In the genomic region with DNA sequence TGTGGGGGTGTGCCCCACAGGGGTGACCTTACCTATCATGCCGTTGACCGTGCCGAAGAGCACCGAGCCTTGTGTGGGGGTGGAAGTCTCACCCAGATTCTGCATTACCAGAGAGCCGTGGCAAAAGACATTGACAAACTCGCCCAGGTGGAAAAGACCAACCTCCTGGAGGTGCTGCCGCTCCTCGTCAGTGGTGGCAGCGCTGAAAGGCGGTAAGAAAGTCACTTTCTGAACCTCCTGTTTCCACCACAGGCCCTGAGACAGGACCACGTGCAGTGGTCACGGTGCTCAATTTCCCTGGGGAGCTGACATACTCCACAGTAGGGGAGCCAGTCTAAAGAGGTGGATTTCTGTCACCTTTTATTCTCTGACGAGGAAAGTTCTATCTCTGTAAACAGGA, we compare ENCODE assay signal across 28 cellular contexts. TPM values are rescaled to one million over a fixed set of nuclear protein-coding genes. Genes with fewer than 3 reads are reported as not detected.
A peak's percentile ranks its signal among the peaks of the same experiment; 100 is the strongest.
DNase-seq lines count a peak whose midpoint lies in the region; ATAC-seq, FAIRE-seq and TF ChIP-seq lines count a peak whose summit lies in the region.
"Had no signal": no experiment of that assay in that cellular context is flagged by ENCODE, and none has a peak within 500 bp of the region (broad histone marks: within the 10 kb centered on the region; RNA-seq: fewer than 3 reads in every experiment).

No MANE protein-coding gene starts in this region.

- no peak overlapping the region for H3K4me3 Mint-ChIP-seq in stimulated activated memory B cell treated with anti-CD40 and anti-IgM and Interleukin-4, amounts not matched to agents 10 μg/mL and 1 μg/mL and 100 μg/mL, for 72 hours
- H3K4me3 Mint-ChIP-seq: CD14-positive monocyte; CD4-positive, alpha-beta memory T cell; CD4-positive, CD25-positive, alpha-beta regulatory T cell; CD8-positive, alpha-beta memory T cell had no signal

- no peak overlapping the region for H3K9ac ChIP-seq in GM12878 (ENCODE audit: control insufficient read depth, insufficient read depth, low read length)
- H3K9ac ChIP-seq in trophoblast cell (ENCODE audit: low read length): no peak overlapping the region
- no peak overlapping the region for H3K9ac ChIP-seq in kidney (ENCODE audit: low read length in 2 of 2)
- H3K9ac ChIP-seq: BLaER1 had no signal

- no peak for TF ChIP-seq CTCF in RWPE1 (conservative IDR thresholded peaks at IDR 0.05; ENCODE audit: low read depth)
- no peak for TF ChIP-seq CTCF in GM12878 (IDR thresholded peaks at IDR 0.05 in 2 of 3, conservative IDR thresholded peaks at IDR 0.05 in 1 of 3; ENCODE audit: control insufficient read depth in 2 of 3, extremely low read depth in 1 of 3, insufficient read depth in 1 of 3, low read depth in 3 of 3, low read length in 3 of 3)
- TF ChIP-seq CTCF in kidney (IDR thresholded peaks at IDR 0.05; ENCODE audit: borderline replicate concordance, extremely low read depth, insufficient read depth): no peak

- H3K4me3 ChIP-seq in GM12878: no peak overlapping the region
- peak overlapping the region; percentile 35 for H3K4me3 ChIP-seq in trophoblast cell (ENCODE audit: low read depth, low read length)
- H3K4me3 ChIP-seq in kidney (ENCODE audit: low read length in 2 of 2): no peak overlapping the region
- H3K4me3 ChIP-seq: BLaER1 had no signal

- H3K79me2 ChIP-seq in GM12878 (ENCODE audit: control insufficient read depth, insufficient read depth, low read length) (no peaks in the 10 kb centered on the region), trophoblast cell (ENCODE audit: control insufficient read depth, insufficient read depth, low read length, poor library complexity) (no peaks in the 10 kb centered on the region)

- no peak for ATAC-seq in GM12878
- ATAC-seq in stimulated activated memory B cell treated with anti-CD40 and anti-IgM and Interleukin-4, amounts not matched to agents 10 μg/mL and 1 μg/mL and 100 μg/mL, for 72 hours: peak; percentile 61
- ATAC-seq in GM21737 (IDR thresholded peaks at IDR 0.05; ENCODE audit: unreplicated experiment): no peak

- intact Hi-C loops in GM12878 (cut with micrococcal nuclease; ENCODE audit: unreplicated experiment): no loop called here
- intact Hi-C loops in kidney (cut with DNase I): no loop called here

- FAIRE-seq in GM12878 (lab: Jason Lieb, UNC) (no peak), kidney (lab: Jason Lieb, UNC) (no peak)
- FAIRE-seq: A204.1, GM12891, GM19239 had no signal

- H4K12ac ChIP-seq in trophoblast cell (ENCODE audit: low read depth, low read length): no peak overlapping the region

- no peak overlapping the region for H2AK5ac ChIP-seq in trophoblast cell (ENCODE audit: low read length)

- H3K36me3 Mint-ChIP-seq in stimulated activated memory B cell treated with anti-CD40 and anti-IgM and Interleukin-4, amounts not matched to agents 10 μg/mL and 1 μg/mL and 100 μg/mL, for 72 hours: peaks cover 58% of the 10 kb centered on the region

- no peak overlapping the region for H4K8ac ChIP-seq in trophoblast cell (ENCODE audit: low read depth, low read length)

- RAD21 ChIA-PET in GM12878 (lab: Charles Lee; ENCODE audit: unreplicated experiment): no interaction called here

- no peak overlapping the region for H2BK120ac ChIP-seq in trophoblast cell (ENCODE audit: insufficient read depth, low read length, poor library complexity)

- BruUV-seq in GM12878 (replicated peaks; lab: Mats Ljungman, UMichigan): no TSS peak

- TF ChIP-seq EP300 in GM12878 (IDR thresholded peaks at IDR 0.05; ENCODE audit: borderline replicate concordance in 1 of 2, control insufficient read depth in 1 of 2, low read depth in 2 of 2, low read length in 2 of 2): no peak

- no peak overlapping the region for H3K27ac Mint-ChIP-seq in stimulated activated memory B cell treated with anti-CD40 and anti-IgM and Interleukin-4, amounts not matched to agents 10 μg/mL and 1 μg/mL and 100 μg/mL, for 72 hours
- H3K27ac Mint-ChIP-seq: CD14-positive monocyte; CD4-positive, alpha-beta memory T cell; CD4-positive, CD25-positive, alpha-beta regulatory T cell had no signal

- SMC1A ChIA-PET in GM12878 (lab: Charles Lee; ENCODE audit: uncharacterized antibody, unreplicated experiment): no interaction called here

- no peaks in the 10 kb centered on the region for H3K27me3 Mint-ChIP-seq in stimulated activated memory B cell treated with anti-CD40 and anti-IgM and Interleukin-4, amounts not matched to agents 10 μg/mL and 1 μg/mL and 100 μg/mL, for 72 hours
- H3K27me3 Mint-ChIP-seq: CD4-positive, alpha-beta memory T cell; CD4-positive, CD25-positive, alpha-beta regulatory T cell; CD8-positive, alpha-beta memory T cell had no signal

- no peak for TF ChIP-seq RAD21 in GM12878 (IDR thresholded peaks at IDR 0.05; ENCODE audit: insufficient read depth, low read depth, low read length)

- no peak overlapping the region for H4K91ac ChIP-seq in trophoblast cell (ENCODE audit: low read depth, low read length)

- no peak overlapping the region for H3K4ac ChIP-seq in trophoblast cell (ENCODE audit: low read depth, low read length)

- CTCF ChIA-PET in RWPE1 (lab: Yijun Ruan, JAX): no interaction called here
- CTCF ChIA-PET in GM12878 (lab: Yijun Ruan, JAX): no interaction called here

- peaks cover 14% of the 10 kb centered on the region for H3K4me1 ChIP-seq in GM12878 (ENCODE audit: control insufficient read depth, insufficient read depth, low read length)
- peaks cover 2 to 5% of the 10 kb centered on the region in 2 experiments for H3K4me1 ChIP-seq in trophoblast cell (ENCODE audit: control insufficient read depth in 1 of 2, insufficient read depth in 2 of 2, low read length in 2 of 2)
- no peaks in the 10 kb centered on the region for H3K4me1 ChIP-seq in kidney (ENCODE audit: control insufficient read depth in 1 of 2, insufficient read depth in 1 of 2, low read depth in 1 of 2, low read length in 2 of 2)
- H3K4me1 ChIP-seq: BE2C had no signal

- H3K9me3 ChIP-seq in GM12878 (replicated peaks; ENCODE audit: control insufficient read depth, insufficient read depth, low read length) (no peaks in the 10 kb centered on the region), trophoblast cell (ENCODE audit: insufficient read depth, low read depth, low read length) (no peaks in the 10 kb centered on the region), kidney (ENCODE audit: control insufficient read depth in 1 of 2, low read length in 2 of 2) (no peaks in the 10 kb centered on the region)
- H3K9me3 ChIP-seq: BE2C, BLaER1 had no signal

- no peak overlapping the region for H3K18ac ChIP-seq in trophoblast cell (ENCODE audit: low read length)

- no peaks in the 10 kb centered on the region for H4K20me1 ChIP-seq in GM12878 (ENCODE audit: control insufficient read depth, insufficient read depth)

- in situ Hi-C loops in GM12878 (cut with MboI): no loop called here

- no peak overlapping the region for H3K14ac ChIP-seq in trophoblast cell (ENCODE audit: low read length)

- H3K9me3 Mint-ChIP-seq in stimulated activated memory B cell treated with anti-CD40 and anti-IgM and Interleukin-4, amounts not matched to agents 10 μg/mL and 1 μg/mL and 100 μg/mL, for 72 hours: no peaks in the 10 kb centered on the region
- H3K9me3 Mint-ChIP-seq: CD14-positive monocyte; CD4-positive, alpha-beta memory T cell; CD4-positive, CD25-positive, alpha-beta regulatory T cell; CD8-positive, alpha-beta memory T cell had no signal

- no peak for TF ChIP-seq POLR2A in GM12878 (IDR thresholded peaks at IDR 0.05; ENCODE audit: low read depth, low read length)

- H3K4me1 Mint-ChIP-seq in stimulated activated memory B cell treated with anti-CD40 and anti-IgM and Interleukin-4, amounts not matched to agents 10 μg/mL and 1 μg/mL and 100 μg/mL, for 72 hours: peaks cover 9% of the 10 kb centered on the region

- POLR2A ChIA-PET in RWPE1 (lab: Yijun Ruan, JAX; ENCODE audit: low non-redundant PET): no interaction called here
- POLR2A ChIA-PET in GM12878 (lab: Charles Lee): no interaction called here

- H3K23ac ChIP-seq in trophoblast cell (ENCODE audit: low read length): no peak overlapping the region

- WGBS in GM12878 (ENCODE audit: insufficient coverage, insufficient replicate concordance, low lambda C conversion rate, missing lambda C conversion rate): 75% methylated on average over 13 of the region's 13 CpGs
- no CpG with 5 or more reads among the region's 13 CpGs for WGBS in trophoblast cell (ENCODE audit: extremely low coverage, insufficient coverage, insufficient read length)

- H3K27ac ChIP-seq in RWPE1 (0 out of 2 replicates have a peak overlapping the region, but pooled peaks have one; percentile 3), GM12878 (ENCODE audit: control insufficient read depth, insufficient read depth) (no peak overlapping the region), trophoblast cell (ENCODE audit: low read depth, low read length) (no peak overlapping the region), kidney (ENCODE audit: low read depth in 2 of 2, low read length in 2 of 2) (no peak overlapping the region)
- H3K27ac ChIP-seq: BLaER1 had no signal

- H3K36me3 ChIP-seq in GM12878 (ENCODE audit: control insufficient read depth in 2 of 2, insufficient read depth in 2 of 2, low read length in 1 of 2) (peaks cover 27 to 60% of the 10 kb centered on the region in 2 experiments), trophoblast cell (ENCODE audit: control insufficient read depth in 1 of 2, insufficient read depth in 2 of 2, low read length in 2 of 2) (peaks cover 54 to 77% of the 10 kb centered on the region in 2 experiments), kidney (ENCODE audit: control insufficient read depth in 1 of 2, insufficient read depth in 2 of 2, low read length in 2 of 2) (peaks cover 38 to 62% of the 10 kb centered on the region in 2 donors)

- no peak overlapping the region for H3K4me2 ChIP-seq in GM12878 (ENCODE audit: control insufficient read depth, insufficient read depth)
- H3K4me2 ChIP-seq in trophoblast cell (ENCODE audit: low read length): no peak overlapping the region
- H3K4me2 ChIP-seq: BLaER1 had no signal

- no peaks in the 10 kb centered on the region for H3K79me1 ChIP-seq in trophoblast cell (ENCODE audit: low read length)

- DNase-seq in RWPE1 (ENCODE audit: low spot score): no peak
- DNase-seq in GM12878 (ENCODE audit: low read depth, low spot score): no peak
- DNase-seq in trophoblast cell: no peak
- DNase-seq in kidney: no peak
- DNase-seq in activated CD4-positive, CD25-positive, alpha-beta regulatory T cell treated with anti-CD3 and anti-CD28 coated beads, Interleukin-2, amount 50 U/mL, for 72 hours: no peak
- DNase-seq: 8988T; ACHN; BE2C; C1 segment of cervical spinal cord; CD4-positive, alpha-beta memory T cell; CD4-positive, CD25-positive, alpha-beta regulatory T cell; CD8-positive, alpha-beta memory T cell; COR-L47; DMS 273 treated with DMSO at 0.1 percent for 48 hours; DMS153; DMS53; DMS79; DND-41; EL; GDM1 had no signal

- no peak overlapping the region for H2AFZ ChIP-seq in GM12878 (ENCODE audit: control insufficient read depth, low read depth, low read length)
- no peak overlapping the region for H2AFZ ChIP-seq in trophoblast cell (ENCODE audit: insufficient read depth, low read length, poor library complexity)

- H3K27me3 ChIP-seq in GM12878 (replicated peaks in 1 of 2; ENCODE audit: control insufficient read depth in 2 of 2, insufficient read depth in 2 of 2, low read length in 1 of 2) (no peaks in the 10 kb centered on the region), trophoblast cell (ENCODE audit: insufficient read depth, low read length) (no peaks in the 10 kb centered on the region)
- H3K27me3 ChIP-seq: BE2C, BLaER1 had no signal

- H2BK5ac ChIP-seq in trophoblast cell (ENCODE audit: low read depth, low read length, poor library complexity): no peak overlapping the region

- no peak overlapping the region for H2BK12ac ChIP-seq in trophoblast cell (ENCODE audit: low read length)

RNA-seq across cellular contexts. Expression of a gene that starts 7.4 kb away (rescaled TPM):
- total RNA-seq in GM12878 (2013; cell fraction: nucleolus; rRNA removed): 6.2 and 7.7 TPM in 2 replicates
- 1.3 and 2.5 TPM in 2 replicates for total RNA-seq in GM12878 (2014; rRNA removed)
- 1.0 TPM in 2 replicates for total RNA-seq in GM12878 (2014; rRNA removed; fragmentation: Illumina TruSeq; extraction: Trizol)
- 2.7 and 4.0 TPM in 2 replicates for total RNA-seq in GM12878 (2021)
- 0.91 TPM for polyA plus RNA-seq in GM12878 (2011; ENCODE audit: low read depth)
- 1.2 and 2.1 TPM in 2 replicates for polyA plus RNA-seq in GM12878 (2011; rRNA removed)
- polyA plus RNA-seq in GM12878 (2011; cell fraction: cytosol; rRNA removed): 2.6 and 3.1 TPM in 2 replicates
- polyA plus RNA-seq in GM12878 (2011; cell fraction: nucleus; rRNA removed): 10.6 and 14.8 TPM in 2 replicates
- polyA plus RNA-seq in GM12878 (2012): 2.2 and 2.6 TPM in 2 replicates
- 0.62 and 2.4 TPM in 2 replicates for polyA plus RNA-seq in GM12878 (2014; fragmentation: Illumina TruSeq; extraction: Trizol)
- polyA plus RNA-seq in GM12878 (2014; fragmentation: Nextera tagmentation; extraction: Ambion mirVana): under 1 TPM; 0.10 to 0.29 TPM
- 3.2 and 4.0 TPM in 2 replicates for polyA plus RNA-seq in GM12878 (2014; rRNA removed)
- 1 to 10 TPM; 4.8 to 4.9 TPM for polyA plus RNA-seq in GM12878 (2016; fragmentation: Nextera tagmentation; extraction: Ambion mirVana)
- polyA minus RNA-seq in GM12878 (2011; rRNA and poly(A)+ RNA removed): 1.9 and 4.3 TPM in 2 replicates
- polyA minus RNA-seq in GM12878 (2011; cell fraction: cytosol; rRNA and poly(A)+ RNA removed): 1.7 and 2.0 TPM in 2 replicates
- polyA minus RNA-seq in GM12878 (2011; cell fraction: nucleus; rRNA and poly(A)+ RNA removed): 4.0 and 4.5 TPM in 2 replicates
- polyA plus RNA-seq in trophoblast cell (2013): 3.1 and 3.8 TPM in 2 replicates
- 1.2 TPM for total RNA-seq in kidney
- 0.32 TPM for polyA plus RNA-seq in kidney (ENCODE audit: insufficient read depth, low read depth, low replicate concordance)
- total RNA-seq: Daoy had no signal
- polyA plus RNA-seq: CD4-positive, alpha-beta memory T cell; CD4-positive, CD25-positive, alpha-beta regulatory T cell; CD8-positive, alpha-beta memory T cell had no signal

RNA-seq across cellular contexts. Expression of a gene that starts 30.4 kb away (rescaled TPM):
- 131 and 138 TPM in 2 replicates for total RNA-seq in GM12878 (2013; cell fraction: nucleolus; rRNA removed)
- total RNA-seq in GM12878 (2014; rRNA removed): 241 and 250 TPM in 2 replicates
- total RNA-seq in GM12878 (2014; rRNA removed; fragmentation: Illumina TruSeq; extraction: Trizol): 197 and 199 TPM in 2 replicates
- 271 and 272 TPM in 2 replicates for total RNA-seq in GM12878 (2021)
- 71.1 TPM for polyA plus RNA-seq in GM12878 (2011; ENCODE audit: low read depth)
- polyA plus RNA-seq in GM12878 (2011; rRNA removed): 183 and 221 TPM in 2 replicates
- polyA plus RNA-seq in GM12878 (2011; cell fraction: cytosol; rRNA removed): 231 and 256 TPM in 2 replicates
- polyA plus RNA-seq in GM12878 (2011; cell fraction: nucleus; rRNA removed): 156 and 213 TPM in 2 replicates
- 113 and 114 TPM in 2 replicates for polyA plus RNA-seq in GM12878 (2012)
- polyA plus RNA-seq in GM12878 (2014; fragmentation: Illumina TruSeq; extraction: Trizol): 160 and 203 TPM in 2 replicates
- polyA plus RNA-seq in GM12878 (2014; fragmentation: Nextera tagmentation; extraction: Ambion mirVana): 100 to 1,000 TPM; 136 to 211 TPM
- 202 and 220 TPM in 2 replicates for polyA plus RNA-seq in GM12878 (2014; rRNA removed)
- polyA plus RNA-seq in GM12878 (2016; fragmentation: Nextera tagmentation; extraction: Ambion mirVana): 100 to 1,000 TPM; 236 to 262 TPM
- polyA minus RNA-seq in GM12878 (2011; rRNA and poly(A)+ RNA removed): 351 and 399 TPM in 2 replicates
- 120 and 148 TPM in 2 replicates for polyA minus RNA-seq in GM12878 (2011; cell fraction: cytosol; rRNA and poly(A)+ RNA removed)
- 65.8 and 119 TPM in 2 replicates for polyA minus RNA-seq in GM12878 (2011; cell fraction: nucleus; rRNA and poly(A)+ RNA removed)
- polyA plus RNA-seq in trophoblast cell (2013): 192 and 206 TPM in 2 replicates
- total RNA-seq in kidney: 185 TPM
- polyA plus RNA-seq in kidney (ENCODE audit: insufficient read depth, low read depth, low replicate concordance): 131 TPM

RNA-seq across cellular contexts. Expression of a gene that starts 30.5 kb away (rescaled TPM):
- 101 and 112 TPM in 2 replicates for total RNA-seq in GM12878 (2013; cell fraction: nucleolus; rRNA removed)
- total RNA-seq in GM12878 (2014; rRNA removed) (58.2 and 69.7 TPM in 2 replicates), GM12878 (2014; rRNA removed; fragmentation: Illumina TruSeq; extraction: Trizol) (25.0 and 25.1 TPM in 2 replicates), GM12878 (2021) (92.5 and 97.8 TPM in 2 replicates), kidney (64.6 TPM)
- 27.2 TPM for polyA plus RNA-seq in GM12878 (2011; ENCODE audit: low read depth)
- polyA plus RNA-seq in GM12878 (2011; rRNA removed) (22.4 and 48.3 TPM in 2 replicates), GM12878 (2014; fragmentation: Illumina TruSeq; extraction: Trizol) (11.3 and 39.9 TPM in 2 replicates), GM12878 (2014; fragmentation: Nextera tagmentation; extraction: Ambion mirVana) (1 to 10 TPM; 2.4 to 5.5 TPM), GM12878 (2014; rRNA removed) (72.8 and 82.6 TPM in 2 replicates), GM12878 (2016; fragmentation: Nextera tagmentation; extraction: Ambion mirVana) (100 to 1,000 TPM; 103 to 113 TPM), kidney (ENCODE audit: insufficient read depth, low read depth, low replicate concordance) (107 TPM)
- polyA plus RNA-seq in GM12878 (2011; cell fraction: cytosol; rRNA removed): 54.6 and 62.4 TPM in 2 replicates
- 281 and 291 TPM in 2 replicates for polyA plus RNA-seq in GM12878 (2011; cell fraction: nucleus; rRNA removed)
- polyA plus RNA-seq in GM12878 (2012): 57.6 and 69.4 TPM in 2 replicates
- polyA minus RNA-seq in GM12878 (2011; rRNA and poly(A)+ RNA removed): 42.3 and 56.3 TPM in 2 replicates
- polyA minus RNA-seq in GM12878 (2011; cell fraction: cytosol; rRNA and poly(A)+ RNA removed): 19.9 and 30.9 TPM in 2 replicates
- 50.2 and 67.3 TPM in 2 replicates for polyA minus RNA-seq in GM12878 (2011; cell fraction: nucleus; rRNA and poly(A)+ RNA removed)
- 12.5 and 12.7 TPM in 2 replicates for polyA plus RNA-seq in trophoblast cell (2013)

RNA-seq across cellular contexts. Expression of a gene that starts 59.1 kb away (rescaled TPM):
- total RNA-seq in GM12878 (2013; cell fraction: nucleolus; rRNA removed): 48.1 and 52.7 TPM in 2 replicates
- total RNA-seq in GM12878 (2014; rRNA removed) (77.2 and 84.6 TPM in 2 replicates), GM12878 (2014; rRNA removed; fragmentation: Illumina TruSeq; extraction: Trizol) (46.7 and 48.2 TPM in 2 replicates), GM12878 (2021) (76.0 and 92.2 TPM in 2 replicates), kidney (36.8 TPM)
- 49.0 TPM for polyA plus RNA-seq in GM12878 (2011; ENCODE audit: low read depth)
- polyA plus RNA-seq in GM12878 (2011; rRNA removed) (26.7 and 44.9 TPM in 2 replicates), GM12878 (2014; fragmentation: Illumina TruSeq; extraction: Trizol) (36.7 and 76.4 TPM in 2 replicates), GM12878 (2014; fragmentation: Nextera tagmentation; extraction: Ambion mirVana) (10 to 100 TPM; 40.1 to 53.5 TPM), GM12878 (2014; rRNA removed) (72.4 and 81.2 TPM in 2 replicates), GM12878 (2016; fragmentation: Nextera tagmentation; extraction: Ambion mirVana) (100 to 1,000 TPM; 152 to 169 TPM), kidney (ENCODE audit: insufficient read depth, low read depth, low replicate concordance) (29.7 TPM)
- 126 and 132 TPM in 2 replicates for polyA plus RNA-seq in GM12878 (2011; cell fraction: cytosol; rRNA removed)
- 177 and 190 TPM in 2 replicates for polyA plus RNA-seq in GM12878 (2011; cell fraction: nucleus; rRNA removed)
- polyA plus RNA-seq in GM12878 (2012): 55.0 and 57.5 TPM in 2 replicates
- polyA minus RNA-seq in GM12878 (2011; rRNA and poly(A)+ RNA removed): 77.8 and 92.3 TPM in 2 replicates
- 23.7 and 27.0 TPM in 2 replicates for polyA minus RNA-seq in GM12878 (2011; cell fraction: cytosol; rRNA and poly(A)+ RNA removed)
- polyA minus RNA-seq in GM12878 (2011; cell fraction: nucleus; rRNA and poly(A)+ RNA removed): 22.0 and 42.0 TPM in 2 replicates
- 17.9 and 19.0 TPM in 2 replicates for polyA plus RNA-seq in trophoblast cell (2013)

RNA-seq across cellular contexts. Expression of a gene that starts 59.6 kb away (rescaled TPM):
- total RNA-seq in GM12878 (2013; cell fraction: nucleolus; rRNA removed): 115 and 125 TPM in 2 replicates
- 28.5 and 30.1 TPM in 2 replicates for total RNA-seq in GM12878 (2014; rRNA removed)
- 37.4 and 43.0 TPM in 2 replicates for total RNA-seq in GM12878 (2014; rRNA removed; fragmentation: Illumina TruSeq; extraction: Trizol)
- 44.5 and 47.6 TPM in 2 replicates for total RNA-seq in GM12878 (2021)
- 21.0 TPM for polyA plus RNA-seq in GM12878 (2011; ENCODE audit: low read depth)
- 93.6 and 116 TPM in 2 replicates for polyA plus RNA-seq in GM12878 (2011; rRNA removed)
- 80.1 and 99.6 TPM in 2 replicates for polyA plus RNA-seq in GM12878 (2011; cell fraction: cytosol; rRNA removed)
- 139 and 147 TPM in 2 replicates for polyA plus RNA-seq in GM12878 (2011; cell fraction: nucleus; rRNA removed)
- polyA plus RNA-seq in GM12878 (2012): 27.0 and 33.6 TPM in 2 replicates
- polyA plus RNA-seq in GM12878 (2014; fragmentation: Illumina TruSeq; extraction: Trizol): 72.8 and 82.6 TPM in 2 replicates
- 10 to 100 TPM; 64.2 to 87.2 TPM for polyA plus RNA-seq in GM12878 (2014; fragmentation: Nextera tagmentation; extraction: Ambion mirVana)
- 46.4 and 48.2 TPM in 2 replicates for polyA plus RNA-seq in GM12878 (2014; rRNA removed)
- polyA plus RNA-seq in GM12878 (2016; fragmentation: Nextera tagmentation; extraction: Ambion mirVana): 10 to 100 TPM; 83.5 to 86.3 TPM
- 88.5 and 94.5 TPM in 2 replicates for polyA minus RNA-seq in GM12878 (2011; rRNA and poly(A)+ RNA removed)
- 14.8 and 15.4 TPM in 2 replicates for polyA minus RNA-seq in GM12878 (2011; cell fraction: cytosol; rRNA and poly(A)+ RNA removed)
- 45.6 and 97.5 TPM in 2 replicates for polyA minus RNA-seq in GM12878 (2011; cell fraction: nucleus; rRNA and poly(A)+ RNA removed)
- polyA plus RNA-seq in trophoblast cell (2013): 45.9 and 49.0 TPM in 2 replicates
- 42.3 TPM for total RNA-seq in kidney
- polyA plus RNA-seq in kidney (ENCODE audit: insufficient read depth, low read depth, low replicate concordance): 62.3 TPM
